In the genomic region with DNA sequence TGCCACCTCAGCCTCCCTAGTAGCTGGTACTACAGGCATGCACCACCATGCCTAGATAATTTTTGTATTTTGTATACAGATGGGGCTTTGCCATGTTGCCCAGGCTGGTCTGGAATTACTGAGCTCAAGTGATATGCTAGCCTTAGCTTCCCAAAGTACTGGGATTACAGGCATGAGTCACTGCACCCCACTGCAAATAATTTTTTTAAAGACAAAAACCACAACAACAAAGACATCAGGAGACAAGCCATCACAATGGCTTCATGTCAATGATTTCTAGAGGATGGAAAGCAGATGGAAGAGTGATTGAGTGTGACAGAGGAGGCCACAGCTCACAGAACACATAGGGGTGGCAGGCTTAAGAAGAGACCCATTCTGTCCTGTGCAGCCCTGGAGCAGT, we compare ENCODE assay signal across 26 cellular contexts.
"Had no signal": no experiment of that assay in that cellular context is flagged by ENCODE, and none has a peak within 500 bp of the region (broad histone marks: within the 10 kb centered on the region; RNA-seq: fewer than 3 reads in every experiment).

No MANE protein-coding gene starts in this region.

- ATAC-seq: activated CD8-positive, alpha-beta T cell treated with anti-CD3 and anti-CD28 coated beads for 36 hours; body of pancreas; Panc1; T-helper 17 cell had no signal

- H3K4me1 ChIP-seq: ascending aorta, body of pancreas had no signal

- H3K9me3 ChIP-seq: ascending aorta, body of pancreas, MG63 had no signal

- DNase-seq: activated B cell treated with CpG ODN at 0.5 μM for 24 hours; activated CD4-positive, alpha-beta T cell treated with anti-CD3 and anti-CD28 coated beads for 1 hour; activated CD4-positive, alpha-beta T cell treated with anti-CD3 and anti-CD28 coated beads, Interleukin-2, amount 50 U/mL, for 1 hour; activated CD8-positive, alpha-beta memory T cell treated with anti-CD3 and anti-CD28 coated beads, Interleukin-2, amount 50 U/mL, for 48 hours; activated CD8-positive, alpha-beta T cell treated with anti-CD3 and anti-CD28 coated beads for 36 hours; activated naive CD4-positive, alpha-beta T cell treated with anti-CD3 and anti-CD28 coated beads, Interleukin-2, amount 50 U/mL, for 16 hours; activated T-cell treated with anti-CD3 and anti-CD28 coated beads, Interleukin-2, amount 50 U/mL, for 1 hour; amniotic stem cell; body of pancreas; central memory CD4-positive, alpha-beta T cell; KG1; MG63; MV-4-11; NCI-H1105; NCI-H1436; NCI-H1694 treated with DMSO at 0.1 percent for 48 hours; NCI-H510A treated with DMSO at 0.1 percent for 48 hours; NCI-H69; NK-92 treated with Interleukin-12 subunit alpha and Interleukin-12 subunit beta, amount 100 ng/mL, for 24 hours; OCI-M1; SHP77; T-helper 17 cell; T-helper 9 cell had no signal

- H3K36me3 ChIP-seq: ascending aorta, MG63 had no signal

- H3K27ac Mint-ChIP-seq: activated B cell treated with CpG ODN at 0.5 μM for 24 hours; activated CD8-positive, alpha-beta T cell treated with anti-CD3 and anti-CD28 coated beads for 36 hours; T-helper 17 cell had no signal

- H3K27ac ChIP-seq: ascending aorta, body of pancreas, RWPE1 had no signal

- H3K9me3 Mint-ChIP-seq: activated B cell treated with CpG ODN at 0.5 μM for 24 hours; activated CD8-positive, alpha-beta T cell treated with anti-CD3 and anti-CD28 coated beads for 36 hours had no signal

- H3K27me3 Mint-ChIP-seq: activated CD8-positive, alpha-beta T cell treated with anti-CD3 and anti-CD28 coated beads for 36 hours; T-helper 17 cell had no signal

- H3K4me3 Mint-ChIP-seq: activated B cell treated with CpG ODN at 0.5 μM for 24 hours; activated CD8-positive, alpha-beta T cell treated with anti-CD3 and anti-CD28 coated beads for 36 hours; T-helper 17 cell had no signal

- H3K4me3 ChIP-seq: ascending aorta, body of pancreas, MG63 had no signal

- H3K27me3 ChIP-seq: ascending aorta, body of pancreas, MG63 had no signal

- H3K4me1 Mint-ChIP-seq: activated B cell treated with CpG ODN at 0.5 μM for 24 hours had no signal
